Comparison of ENCODE assay signal across 19 cellular contexts in the genomic region with DNA sequence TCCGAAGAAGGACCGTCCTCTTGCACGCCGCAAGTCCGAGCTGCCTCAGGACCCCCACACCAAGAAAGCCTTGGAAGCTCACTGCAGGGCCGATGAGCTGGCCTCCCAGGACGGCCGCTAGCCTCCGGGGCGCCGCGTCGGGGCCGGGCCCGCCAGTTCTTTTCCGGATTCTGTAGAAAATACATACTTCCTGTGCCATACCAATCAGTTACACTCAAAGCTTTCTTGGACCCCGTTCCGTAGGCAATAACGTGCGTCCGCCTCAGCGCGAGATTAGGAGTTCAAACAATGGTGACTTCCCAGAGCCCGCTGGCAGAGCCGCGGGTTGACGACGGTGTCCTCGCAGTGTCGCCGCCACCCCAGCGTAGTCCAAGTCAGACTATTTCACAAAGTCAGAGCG.
"Had no signal": no experiment of that assay in that cellular context is flagged by ENCODE, and none has a peak within 500 bp of the region (broad histone marks: within the 10 kb centered on the region; RNA-seq: fewer than 3 reads in every experiment).

No MANE protein-coding gene starts in this region.

- H3K4me1 Mint-ChIP-seq: naive thymus-derived CD8-positive, alpha-beta T cell had no signal

- H3K27me3 Mint-ChIP-seq: naive thymus-derived CD8-positive, alpha-beta T cell had no signal

- H3K27me3 ChIP-seq: dorsolateral prefrontal cortex, hepatocyte, neutrophil, right atrium auricular region, suprapubic skin, thyroid gland, upper lobe of left lung, uterus had no signal

- H3K36me3 ChIP-seq: uterus had no signal

- H3K4me3 ChIP-seq: dorsolateral prefrontal cortex, hepatocyte, mucosa of descending colon, right atrium auricular region, smooth muscle cell, suprapubic skin, thyroid gland, upper lobe of left lung, uterus had no signal

- DNase-seq: cortex of kidney; effector CD8-positive, alpha-beta T cell; foreskin melanocyte; left colon; mucosa of descending colon; naive thymus-derived CD8-positive, alpha-beta T cell; stimulated activated CD4-positive, alpha-beta T cell treated with anti-CD3 and anti-CD28 coated beads, Interleukin-4, amount 100 ng/mL, for 1 hour; stimulated activated CD8-positive, alpha-beta memory T cell treated with anti-CD3 and anti-CD28 coated beads, Interleukin-4, amount 100 ng/mL, for 48 hours; stimulated activated naive CD8-positive, alpha-beta T cell treated with anti-CD3 and anti-CD28 coated beads, Interleukin-15, Interleukin-2, amounts not matched to agents 100 U/mL and 50 U/mL, for 24 hours; thyroid gland; uterus had no signal

- H3K27ac ChIP-seq: hepatocyte, neutrophil, suprapubic skin, thyroid gland, upper lobe of left lung, uterus had no signal

- H3K9me3 Mint-ChIP-seq: naive thymus-derived CD8-positive, alpha-beta T cell; stimulated activated effector memory CD8-positive, alpha-beta T cell treated with anti-CD3 and anti-CD28 coated beads, Interleukin-12 subunit alpha, Interleukin-12 subunit beta, amount 100 ng/mL, for 72 hours had no signal

- ATAC-seq: left colon; mucosa of descending colon; naive thymus-derived CD8-positive, alpha-beta T cell; stimulated activated effector memory CD8-positive, alpha-beta T cell treated with anti-CD3 and anti-CD28 coated beads, Interleukin-12 subunit alpha, Interleukin-12 subunit beta, amount 100 ng/mL, for 72 hours; stimulated activated naive CD8-positive, alpha-beta T cell treated with anti-CD3 and anti-CD28 coated beads, Interleukin-15, Interleukin-2, amounts not matched to agents 100 U/mL and 50 U/mL, for 24 hours had no signal

- H3K4me1 ChIP-seq: uterus had no signal

- H3K4me3 Mint-ChIP-seq: naive thymus-derived CD8-positive, alpha-beta T cell; stimulated activated effector memory CD8-positive, alpha-beta T cell treated with anti-CD3 and anti-CD28 coated beads, Interleukin-12 subunit alpha, Interleukin-12 subunit beta, amount 100 ng/mL, for 72 hours had no signal

- H3K9me3 ChIP-seq: mucosa of descending colon, neutrophil, right atrium auricular region, suprapubic skin, thyroid gland, upper lobe of left lung, uterus had no signal
